In genomic region chr1:2055911-2056575, GRCh38 we compare ENCODE assay signal across 27 cellular contexts. TPM values are rescaled to one million over a fixed set of nuclear protein-coding genes. Genes with fewer than 3 reads are reported as not detected.
DNase-seq lines count a peak whose midpoint lies in the region; ATAC-seq, FAIRE-seq and TF ChIP-seq lines count a peak whose summit lies in the region.
"Had no signal": no experiment of that assay in that cellular context is flagged by ENCODE, and none has a peak within 500 bp of the region (broad histone marks: within the 10 kb centered on the region; RNA-seq: fewer than 3 reads in every experiment).

No MANE protein-coding gene starts in this region.

- TF ChIP-seq POLR2A in body of pancreas (IDR thresholded peaks at IDR 0.05) (no peak), transverse colon (IDR thresholded peaks at IDR 0.05) (no peak)

- H3K27ac ChIP-seq in Karpas-422 (ENCODE audit: low read length) = no peak overlapping the region
- no peak overlapping the region for H3K27ac ChIP-seq in body of pancreas
- H3K27ac ChIP-seq in kidney (ENCODE audit: low read depth in 2 of 2, low read length in 2 of 2) = no peak overlapping the region
- no peak overlapping the region for H3K27ac ChIP-seq in transverse colon
- H3K27ac ChIP-seq: RWPE1 had no signal

- H2AFZ ChIP-seq in Karpas-422 (ENCODE audit: low read length) = no peak overlapping the region

- FAIRE-seq in kidney (lab: Jason Lieb, UNC) = no peak
- FAIRE-seq: G401.6, GM12892, HTR-8/SVneo had no signal

- H3K4me1 ChIP-seq in Karpas-422 (ENCODE audit: low read length) (no peaks in the 10 kb centered on the region), body of pancreas (peaks cover 11% of the 10 kb centered on the region), kidney (ENCODE audit: control insufficient read depth in 1 of 2, insufficient read depth in 1 of 2, low read depth in 1 of 2, low read length in 2 of 2) (peaks cover 0 to 6% of the 10 kb centered on the region in 2 donors), transverse colon (peaks cover 0 to 18% (median 9%) of the 10 kb centered on the region in 4 donors)
- H3K4me1 ChIP-seq: HAP-1 had no signal

- WGBS in body of pancreas, 2 donors = 85 to 92% methylated on average over 17 to 26 of the region's 29 CpGs
- WGBS in transverse colon (ENCODE audit: low coverage in 1 of 2), 2 donors = 92 to 100% methylated on average over 1 to 26 of the region's 29 CpGs

- ATAC-seq in Right ventricle myocardium inferior (no peak), Right ventricle myocardium superior (ENCODE audit: poor library complexity) (no peak), body of pancreas (peak; percentile 36)
- ATAC-seq: CD8-positive, alpha-beta T cell; SK-N-SH treated with all-trans-retinoic acid at 6 μM for 48 hours had no signal

- TF ChIP-seq CTCF in body of pancreas (IDR thresholded peaks at IDR 0.05) = no peak
- peak; percentile 1 for TF ChIP-seq CTCF in retinal pigment epithelial cell (conservative IDR thresholded peaks at IDR 0.05; ENCODE audit: low read depth, low read length)
- TF ChIP-seq CTCF in kidney (IDR thresholded peaks at IDR 0.05; ENCODE audit: borderline replicate concordance, extremely low read depth, insufficient read depth) = no peak
- TF ChIP-seq CTCF in transverse colon (IDR thresholded peaks at IDR 0.05) = no peak

- DNase-seq in Right ventricle myocardium inferior (ENCODE audit: missing footprints) = peak; percentile 49
- DNase-seq in Right ventricle myocardium superior = no peak
- DNase-seq in Karpas-422 = peak; percentile 48
- DNase-seq in body of pancreas = no peak
- DNase-seq in retinal pigment epithelial cell (ENCODE audit: low read depth) = no peak
- DNase-seq in kidney = no peak
- DNase-seq in activated CD4-positive, alpha-beta T cell treated with anti-CD3 and anti-CD28 coated beads for 1 hour = no peak
- no peak for DNase-seq in transverse colon
- DNase-seq: 8988T; C1 segment of cervical spinal cord; Calu3; CD8-positive, alpha-beta T cell; DMS153; IMR-90; MV-4-11; NCI-H1694; NCI-H2081 treated with DMSO at 0.1 percent for 48 hours; NCI-H446; NCI-H526 had no signal

- H3K4me3 ChIP-seq in Karpas-422 (ENCODE audit: low read length) (no peak overlapping the region), body of pancreas (no peak overlapping the region), retinal pigment epithelial cell (ENCODE audit: low read length) (no peak overlapping the region), kidney (ENCODE audit: low read length in 2 of 2) (no peak overlapping the region), transverse colon (no peak overlapping the region)
- H3K4me3 ChIP-seq: HAP-1 had no signal

- no peaks in the 10 kb centered on the region for H3K9me2 ChIP-seq in Karpas-422 (replicated peaks; ENCODE audit: insufficient read depth, low read length)

- TF ChIP-seq EP300 in transverse colon (IDR thresholded peaks at IDR 0.05; ENCODE audit: low read depth) = no peak

- H4K20me1 ChIP-seq in Karpas-422 (ENCODE audit: insufficient read depth, low read depth, low read length) = no peaks in the 10 kb centered on the region

- H3K36me3 ChIP-seq in Karpas-422 (ENCODE audit: insufficient read depth, low read length) (no peaks in the 10 kb centered on the region), body of pancreas (replicated peaks in 1 of 2; ENCODE audit: insufficient read depth in 1 of 2, low read depth in 2 of 2) (no peaks in the 10 kb centered on the region), kidney (ENCODE audit: control insufficient read depth in 1 of 2, insufficient read depth in 2 of 2, low read length in 2 of 2) (peaks cover 0 to 10% of the 10 kb centered on the region in 2 donors), transverse colon (no peaks in the 10 kb centered on the region)

- H3K27me3 ChIP-seq in Karpas-422 (ENCODE audit: low read length) = no peaks in the 10 kb centered on the region
- no peaks in the 10 kb centered on the region for H3K27me3 ChIP-seq in body of pancreas
- peaks cover 4% of the 10 kb centered on the region for H3K27me3 ChIP-seq in transverse colon

- H3K9me3 ChIP-seq in Karpas-422 (ENCODE audit: low read length) (no peaks in the 10 kb centered on the region), body of pancreas (no peaks in the 10 kb centered on the region), kidney (ENCODE audit: control insufficient read depth in 1 of 2, low read length in 2 of 2) (no peaks in the 10 kb centered on the region), transverse colon (no peaks in the 10 kb centered on the region)
- H3K9me3 ChIP-seq: HAP-1 had no signal

- no peak overlapping the region for H3K4me2 ChIP-seq in Karpas-422 (ENCODE audit: low read depth, low read length, poor library complexity, severe bottlenecking)

- in situ Hi-C loops in transverse colon (cut with MboI; ENCODE audit: low pct_ligation_motif_present in 1 of 4, low pct_unique_long_range_greater_than_20kb in 1 of 4, low sequenced_read_pairs in 3 of 4) = no loop called here

- intact Hi-C loops in Right ventricle myocardium inferior (cut with DNase I) (no loop called here), Right ventricle myocardium superior (cut with DNase I) (no loop called here), body of pancreas (cut with DNase I) (no loop called here), kidney (cut with DNase I) (no loop called here), transverse colon (cut with DNase I; ENCODE audit: low total_unique reads) (no loop called here)

- H3K79me2 ChIP-seq in Karpas-422 (ENCODE audit: low read length) = no peaks in the 10 kb centered on the region

- H3K9ac ChIP-seq in Karpas-422 (ENCODE audit: low read length) (no peak overlapping the region), kidney (ENCODE audit: low read length in 2 of 2) (no peak overlapping the region)

RNA-seq across cellular contexts. Expression of gene PRKCZ, which starts 5.8 kb away (rescaled TPM):
- total RNA-seq in Right ventricle myocardium inferior = 16.4 TPM
- total RNA-seq in Right ventricle myocardium superior = 13.5 TPM
- not detected in 2 replicates for total RNA-seq in Karpas-422 (2014; rRNA removed; shearing (Covaris generic); ENCODE audit: low replicate concordance)
- 10 to 100 TPM in 1 of 2 donors, 1 to 10 TPM in 1; 9.6 to 10.9 TPM for total RNA-seq in body of pancreas
- 24.7 TPM for total RNA-seq in kidney
- polyA plus RNA-seq in kidney (ENCODE audit: insufficient read depth, low read depth, low replicate concordance) = 42.4 TPM
- 10 to 100 TPM; 48.6 to 96.7 (median 54.4) TPM for total RNA-seq in transverse colon

RNA-seq across cellular contexts. Expression of gene GABRD, which starts 36.9 kb away (rescaled TPM):
- total RNA-seq in Right ventricle myocardium inferior (0.49 TPM), Right ventricle myocardium superior (0.43 TPM), body of pancreas (not detected), kidney (0.63 TPM), transverse colon (not detected)
- total RNA-seq in Karpas-422 (2014; rRNA removed; shearing (Covaris generic); ENCODE audit: low replicate concordance) = not detected in 2 replicates
- 1.1 TPM for polyA plus RNA-seq in kidney (ENCODE audit: insufficient read depth, low read depth, low replicate concordance)
- total RNA-seq: Calu3, Daoy, IMR-90, M059J had no signal
- polyA plus RNA-seq: IMR-90 had no signal

RNA-seq across cellular contexts. Expression of gene CFAP74, which starts 52.5 kb away (rescaled TPM):
- not detected for total RNA-seq in Right ventricle myocardium inferior
- not detected for total RNA-seq in Right ventricle myocardium superior
- total RNA-seq in Karpas-422 (2014; rRNA removed; shearing (Covaris generic); ENCODE audit: low replicate concordance) = not detected in 2 replicates
- total RNA-seq in body of pancreas = under 1 TPM in 1 of 2 donors, not detected in 1; under 0.01 TPM
- not detected for total RNA-seq in kidney
- not detected for polyA plus RNA-seq in kidney (ENCODE audit: insufficient read depth, low read depth, low replicate concordance)
- total RNA-seq in transverse colon = not detected
- total RNA-seq: Calu3; CD8-positive, alpha-beta T cell; Daoy; IMR-90; M059J had no signal
- polyA plus RNA-seq: IMR-90 had no signal

Comparison
In these comparisons a context has a peak if more than half of its experiments do, and no peak if none do; other contexts are left out.
1. DNase-seq: peak in Right ventricle myocardium inferior (single experiment) and Karpas-422 (single experiment); none in Right ventricle myocardium superior (single experiment), body of pancreas (0 of 4), retinal pigment epithelial cell (single experiment), kidney (single experiment), activated CD4-positive, alpha-beta T cell treated with anti-CD3 and anti-CD28 coated beads for 1 hour (single experiment) and transverse colon (single experiment).
2. RNA of gene PRKCZ, which starts 5.8 kb away (total RNA-seq): 48.6 to 96.7 TPM in transverse colon, 24.7 TPM in kidney (single experiment), 16.4 TPM in Right ventricle myocardium inferior (single experiment), 13.5 TPM in Right ventricle myocardium superior (single experiment) and 9.6 to 10.9 TPM in body of pancreas; not detected in Karpas-422; every median in the first group is over 10 times any median in the second.